8 cellular contexts compared by ENCODE assay signal in genomic region chr17:951388-952132, GRCh38. TPM values are rescaled to one million over a fixed set of nuclear protein-coding genes. Genes with fewer than 3 reads are reported as not detected.
DNase-seq lines count a peak whose midpoint lies in the region; ATAC-seq and TF ChIP-seq lines count a peak whose summit lies in the region.

No MANE protein-coding gene starts in this region.

- H3K4me3 ChIP-seq in AG09309 (ENCODE audit: control insufficient read depth, low read depth, low read length) (peak overlapping the region; percentile 12), colonic mucosa (no peak overlapping the region), mesodermal cell (ENCODE audit: extremely low read depth, insufficient read depth, low read length, poor library complexity, severe bottlenecking) (peak overlapping the region; percentile 19)

- 2 to 3% methylated on average over 13 to 15 of the region's 26 CpGs for WGBS in mesodermal cell (ENCODE audit: insufficient coverage in 2 of 2), 2 experiments

- no peaks in the 10 kb centered on the region for H3K36me3 ChIP-seq in colonic mucosa
- H3K36me3 ChIP-seq in mesodermal cell (ENCODE audit: control insufficient read depth, insufficient read depth, low read length): peaks cover 13% of the 10 kb centered on the region

- DNase-seq in AG09309 (ENCODE audit: low read depth) (no peak), M059J (ENCODE audit: low read depth) (peak; percentile 91), colonic mucosa (no peak), C1 segment of cervical spinal cord (lab: John Stamatoyannopoulos, UW) (no peak)
- DNase-seq in activated CD4-positive, alpha-beta T cell treated with anti-CD3 and anti-CD28 coated beads, Interleukin-2, amount 50 U/mL, for 48 hours: no peak
- no peak for DNase-seq in stimulated activated CD4-positive, alpha-beta T cell treated with anti-CD3 and anti-CD28 coated beads, Interleukin-12 subunit alpha, Interleukin-12 subunit beta, amount 100 ng/mL, for 4 hours

- no peak for ATAC-seq in GM19397 (IDR thresholded peaks at IDR 0.05; ENCODE audit: unreplicated experiment)

- intact Hi-C loops in colonic mucosa (cut with DNase I): no loop called here

- H3K27ac ChIP-seq in colonic mucosa (peak overlapping the region; percentile 47), mesodermal cell (ENCODE audit: low read depth, low read length, severe bottlenecking) (peak overlapping the region; percentile 100)

- H3K9ac ChIP-seq in colonic mucosa (ENCODE audit: low read depth in 2 of 2, low read length in 2 of 2): no peak overlapping the region

- no peaks in the 10 kb centered on the region for H3K4me1 ChIP-seq in colonic mucosa
- peaks cover 23% of the 10 kb centered on the region for H3K4me1 ChIP-seq in mesodermal cell (ENCODE audit: control insufficient read depth, insufficient read depth, low read length, poor library complexity, severe bottlenecking)

- H3K9me3 ChIP-seq in colonic mucosa: no peaks in the 10 kb centered on the region
- H3K9me3 ChIP-seq in mesodermal cell (ENCODE audit: control insufficient read depth, low read length): no peaks in the 10 kb centered on the region

- TF ChIP-seq CTCF in AG09309 (IDR thresholded peaks at IDR 0.05; ENCODE audit: control insufficient read depth, insufficient read depth, low read depth, low read length, missing control alignments): peak; percentile 12
- TF ChIP-seq CTCF in colonic mucosa (IDR thresholded peaks at IDR 0.05): no peak

- no peaks in the 10 kb centered on the region for H3K27me3 ChIP-seq in colonic mucosa

RNA-seq across cellular contexts. Expression of gene NXN, which starts 28.0 kb away (rescaled TPM):
- total RNA-seq in M059J (2014; rRNA removed; shearing (Covaris generic)): 22.6 and 32.8 TPM in 2 replicates
- total RNA-seq in colonic mucosa: 10 to 100 TPM in 1 of 2 donors, 1 to 10 TPM in 1; 2.6 to 16.3 TPM
- 78.8 TPM for polyA plus RNA-seq in mesodermal cell (2013, experiment 1 of 2)
- polyA plus RNA-seq in mesodermal cell (2013, experiment 2 of 2): 76.4 TPM

RNA-seq across cellular contexts. Expression of gene TIMM22, which starts 45.4 kb away (rescaled TPM):
- 19.2 and 19.5 TPM in 2 replicates for total RNA-seq in M059J (2014; rRNA removed; shearing (Covaris generic))
- total RNA-seq in colonic mucosa: 10 to 100 TPM in 1 of 2 donors, 1 to 10 TPM in 1; 8.3 to 12.8 TPM
- polyA plus RNA-seq in mesodermal cell (2013, experiment 1 of 2): 14.5 TPM
- polyA plus RNA-seq in mesodermal cell (2013, experiment 2 of 2): 13.0 TPM
